Comparison of ENCODE assay signal across 18 cellular contexts in the genomic region with DNA sequence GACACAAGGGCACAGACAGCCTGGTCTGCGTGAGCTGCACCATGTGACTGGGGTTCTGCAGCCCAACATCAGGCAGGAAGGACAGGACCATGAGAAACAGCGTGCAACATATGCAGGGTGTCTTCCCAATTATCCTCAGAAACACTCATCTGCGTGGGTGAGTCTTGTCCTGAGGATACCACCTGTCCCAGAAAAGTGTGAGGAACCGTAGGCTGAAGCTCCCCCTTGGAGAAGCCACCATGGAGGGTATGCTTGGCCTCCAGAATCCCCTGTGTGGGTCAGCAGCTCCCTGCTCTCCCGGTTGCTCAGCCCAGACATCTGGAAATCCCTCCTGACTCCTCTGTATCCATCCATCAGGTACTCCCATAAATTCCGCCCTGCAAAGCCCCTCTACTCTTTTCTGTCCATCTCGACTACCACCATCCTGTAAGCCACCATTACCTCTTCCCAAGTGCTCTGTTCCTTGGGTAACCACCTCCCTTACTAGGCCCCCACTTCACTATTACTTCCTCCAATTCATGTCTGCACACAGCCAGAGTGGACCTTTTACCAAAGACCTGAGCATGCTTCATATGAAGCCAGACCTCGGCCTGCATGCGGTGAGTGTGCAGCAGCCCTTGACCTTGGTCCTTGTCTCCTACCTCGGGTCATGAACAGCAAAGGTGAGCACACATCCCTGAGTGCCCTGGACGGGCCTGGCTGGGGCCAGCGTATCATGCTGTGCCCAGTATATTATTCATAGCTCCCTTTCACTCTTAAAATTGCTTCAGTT. TPM values are rescaled to one million over a fixed set of nuclear protein-coding genes. Genes with fewer than 3 reads are reported as not detected.
A peak's percentile ranks its signal among the peaks of the same experiment; 100 is the strongest.
DNase-seq lines count a peak whose midpoint lies in the region; ATAC-seq, FAIRE-seq and TF ChIP-seq lines count a peak whose summit lies in the region.
"Had no signal": no experiment of that assay in that cellular context is flagged by ENCODE, and none has a peak within 500 bp of the region (broad histone marks: within the 10 kb centered on the region; RNA-seq: fewer than 3 reads in every experiment).

No MANE protein-coding gene starts in this region.

- ATAC-seq in A549 = peak; percentile 79 to 80
- no peak for ATAC-seq in HG03520 (IDR thresholded peaks at IDR 0.05; ENCODE audit: unreplicated experiment)
- ATAC-seq: left colon had no signal

- DNase-seq in A549 (ENCODE audit: low read depth in 1 of 2, low spot score in 1 of 2) = no peak
- DNase-seq in MG63 = peak; percentile 38
- no peak for DNase-seq in mesenchymal stem cell
- no peak for DNase-seq in foreskin fibroblast
- DNase-seq in KG1 (lab: John Stamatoyannopoulos, UW) = no peak
- no peak for DNase-seq in kidney tubule cell (ENCODE audit: low spot score)
- DNase-seq: activated CD8-positive, alpha-beta T cell treated with anti-CD3 and anti-CD28 coated beads for 36 hours; activated naive CD4-positive, alpha-beta T cell; anterior cingulate cortex; effector memory CD4-positive, alpha-beta T cell; left colon; midbrain; NCI-H1694; NCI-H69; SIG-M5; WERI-Rb-1 had no signal

- peaks cover 6% of the 10 kb centered on the region; the same call in 1 of the 3 replicates for H3K9me3 ChIP-seq in A549
- H3K9me3 ChIP-seq in MG63 = 0 out of 2 replicates have a peak, but pooled peaks cover 3% of the 10 kb centered on the region
- no peaks in the 10 kb centered on the region for H3K9me3 ChIP-seq in mesenchymal stem cell (ENCODE audit: control insufficient read depth, low read length)

- H3K27me3 ChIP-seq in MG63 (no peaks in the 10 kb centered on the region), mesenchymal stem cell (ENCODE audit: control insufficient read depth in 1 of 2, insufficient read depth in 1 of 2, low read length in 2 of 2) (no peaks in the 10 kb centered on the region)

- peak overlapping the region; percentile 98 for H4K8ac ChIP-seq in mesenchymal stem cell (ENCODE audit: low read length)

- no peak for TF ChIP-seq POLR2A in A549 (IDR thresholded peaks at IDR 0.05; ENCODE audit: low read length)

- no peak overlapping the region for H3K4me3 ChIP-seq in A549
- H3K4me3 ChIP-seq in MG63 = no peak overlapping the region
- no peak overlapping the region for H3K4me3 ChIP-seq in mesenchymal stem cell (ENCODE audit: insufficient read depth in 1 of 2, low read depth in 1 of 2, low read length in 2 of 2)
- no peak overlapping the region for H3K4me3 ChIP-seq in foreskin fibroblast (ENCODE audit: low read depth in 1 of 2, low read length in 2 of 2)

- no peak overlapping the region for H3K9ac ChIP-seq in mesenchymal stem cell (ENCODE audit: low read length)

- H4K91ac ChIP-seq in mesenchymal stem cell (ENCODE audit: low read length) = peak overlapping the region; percentile 98

- H2AK5ac ChIP-seq in mesenchymal stem cell (ENCODE audit: low read length, severe bottlenecking) = peak overlapping the region; percentile 76

- no peak for TF ChIP-seq EP300 in A549 (IDR thresholded peaks at IDR 0.05)

- CTCF ChIA-PET in A549 (lab: Yijun Ruan, JAX) = interaction anchor here (0.7 to 1.6 kb wide), 4 partner anchors 12 to 333 kb away, joined by 3 to 5 read pairs (median 3); no protein-coding TSS in a partner anchor

- peak overlapping the region; percentile 76 to 88 for H3K4ac ChIP-seq in mesenchymal stem cell (ENCODE audit: low read depth in 1 of 2, low read length in 2 of 2)

- TF ChIP-seq CTCF in A549 (IDR thresholded peaks at IDR 0.05) (no peak), foreskin fibroblast (IDR thresholded peaks at IDR 0.05; ENCODE audit: low read depth, low read length) (no peak)

- H2BK5ac ChIP-seq in mesenchymal stem cell (ENCODE audit: low read depth, low read length, poor library complexity, severe bottlenecking) = no peak overlapping the region

- peak overlapping the region; percentile 95 to 99 for H3K18ac ChIP-seq in mesenchymal stem cell (ENCODE audit: low read depth in 1 of 2, low read length in 2 of 2)

- peak overlapping the region; percentile 99 to 100 for H2BK12ac ChIP-seq in mesenchymal stem cell (ENCODE audit: low read length in 2 of 2)

- H3K4me2 ChIP-seq in A549 = peak overlapping the region; percentile 56
- H3K4me2 ChIP-seq in mesenchymal stem cell (ENCODE audit: low read length, poor library complexity, severe bottlenecking) = no peak overlapping the region

- 54% methylated on average over 9 of the region's 12 CpGs for WGBS in A549 (ENCODE audit: missing lambda C conversion rate)
- 92% methylated on average over 12 of the region's 12 CpGs for WGBS in mesenchymal stem cell

- no peaks in the 10 kb centered on the region for H3K36me3 ChIP-seq in MG63
- H3K36me3 ChIP-seq in mesenchymal stem cell (ENCODE audit: control insufficient read depth in 1 of 2, insufficient read depth in 2 of 2, low read depth in 1 of 2, low read length in 2 of 2) = no peaks in the 10 kb centered on the region
- H3K36me3 ChIP-seq: WERI-Rb-1 had no signal

- peak overlapping the region in 1 of 2 experiments; percentile 50 for H3K14ac ChIP-seq in mesenchymal stem cell (ENCODE audit: low read length in 2 of 2)

- no peak overlapping the region for H3K23ac ChIP-seq in mesenchymal stem cell (ENCODE audit: low read length in 2 of 2)

- no peaks in the 10 kb centered on the region for H3K79me1 ChIP-seq in mesenchymal stem cell (replicated peaks; ENCODE audit: low read length, poor library complexity, severe bottlenecking)

- peak overlapping the region; percentile 67 for H2BK15ac ChIP-seq in mesenchymal stem cell (ENCODE audit: low read depth, poor library complexity, severe bottlenecking)

- no peak for TF ChIP-seq RAD21 in A549 (conservative IDR thresholded peaks at IDR 0.05 in 1 of 2, IDR thresholded peaks at IDR 0.05 in 1 of 2)

- H2BK120ac ChIP-seq in mesenchymal stem cell (ENCODE audit: low read depth, low read length) = peak overlapping the region; percentile 79

- POLR2A ChIA-PET in A549 (lab: Yijun Ruan, JAX) = interaction anchor here (1.2 to 1.5 kb wide), 4 partner anchors 14 to 33 kb away, joined by 3 to 6 read pairs (median 4); a partner anchor contains a TSS

- H2AFZ ChIP-seq in mesenchymal stem cell (ENCODE audit: low read depth, low read length) = no peak overlapping the region

- H3K4me1 ChIP-seq in A549 = peaks cover 29% of the 10 kb centered on the region
- peaks cover 14% of the 10 kb centered on the region for H3K4me1 ChIP-seq in mesenchymal stem cell (ENCODE audit: control insufficient read depth, insufficient read depth, low read depth, low read length)

- H3K27ac ChIP-seq in A549 (peak overlapping the region; percentile 87 to 90), cingulate gyrus (ENCODE audit: low read depth, low read length) (peak overlapping the region; percentile 29), mesenchymal stem cell (ENCODE audit: low read length, poor library complexity, severe bottlenecking) (no peak overlapping the region)
- H3K27ac ChIP-seq: WERI-Rb-1 had no signal

- FAIRE-seq in A549 (lab: Jason Lieb, UNC) = no peak

TF ChIP-seq in A549, 52 proteins besides CTCF, POLR2A, EP300 and RAD21:
- TF ChIP-seq FOSL2 (IDR thresholded peaks at IDR 0.05) (no peak), FOSL2 (CRISPR knock-in tag; IDR thresholded peaks at IDR 0.05) (no peak), HDAC2 (IDR thresholded peaks at IDR 0.05) (no peak), EHMT2 (IDR thresholded peaks at IDR 0.05; ENCODE audit: low read depth) (no peak), ZFP36 (IDR thresholded peaks at IDR 0.05; ENCODE audit: borderline replicate concordance, partially characterized antibody) (no peak)
- TF ChIP-seq, protein P1, sequence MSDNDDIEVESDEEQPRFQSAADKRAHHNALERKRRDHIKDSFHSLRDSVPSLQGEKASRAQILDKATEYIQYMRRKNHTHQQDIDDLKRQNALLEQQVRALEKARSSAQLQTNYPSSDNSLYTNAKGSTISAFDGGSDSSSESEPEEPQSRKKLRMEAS (IDR thresholded peaks at IDR 0.05) = no peak; the same call in none of the 2 replicates
TF ChIP-seq in A549: peak in this region for 0.

RNA-seq across cellular contexts. Expression of a gene that starts 33.1 kb away (rescaled TPM):
- polyA plus RNA-seq in A549 (2011; rRNA removed) (41.6 and 42.6 TPM in 2 replicates), A549 (2017; fragmentation: RNase III; extraction: RNeasy Plus Mini Kit Qiagen cat#74134 plus additional on column Dnase treatment) (45.5 to 48.0 TPM (median 46.1 TPM) in 3 replicates)
- polyA plus RNA-seq in A549 (2012; cell fraction: cytosol; rRNA removed) = 35.1 and 45.9 TPM in 2 replicates
- 87.4 and 104 TPM in 2 replicates for polyA plus RNA-seq in A549 (2012; cell fraction: nucleus; rRNA removed)
- 38.4 and 46.6 TPM in 2 replicates for polyA minus RNA-seq in A549 (2011; rRNA and poly(A)+ RNA removed)
- total RNA-seq in MG63 (2014; rRNA removed; shearing (Covaris generic); ENCODE audit: low replicate concordance) = 12.6 and 12.7 TPM in 2 replicates
- 85.3 TPM for polyA plus RNA-seq in mesenchymal stem cell (2013, experiment 1 of 2)
- polyA plus RNA-seq in mesenchymal stem cell (2013, experiment 2 of 2) = 83.5 TPM
